ENCODE assay signal across 35 cellular contexts in the genomic region with DNA sequence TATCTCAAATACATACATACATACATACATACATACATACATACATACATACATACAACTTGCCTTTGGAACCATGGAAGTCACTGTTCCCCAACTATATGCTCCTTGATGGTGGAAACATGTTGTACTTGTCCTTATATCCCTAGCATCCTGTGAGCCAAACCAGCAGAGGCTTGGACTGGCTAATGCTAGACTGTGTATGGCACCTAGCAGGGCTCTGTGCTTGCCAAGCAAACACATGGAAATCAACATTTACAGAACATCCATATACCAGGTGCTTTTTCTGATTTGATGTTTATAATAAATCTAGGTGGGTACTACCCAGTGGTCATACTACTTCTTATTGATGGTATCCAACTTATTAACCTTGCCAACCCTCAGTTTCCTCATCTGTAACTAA.
"Had no signal": no experiment of that assay in that cellular context is flagged by ENCODE, and none has a peak within 500 bp of the region (broad histone marks: within the 10 kb centered on the region; RNA-seq: fewer than 3 reads in every experiment).

No MANE protein-coding gene starts in this region.

- H3K27ac ChIP-seq: ascending aorta, breast epithelium, VCaP had no signal

- H3K27me3 ChIP-seq: ascending aorta, breast epithelium had no signal

- H3K27me3 Mint-ChIP-seq: activated B cell treated with CpG ODN at 0.5 μM for 24 hours; activated CD8-positive, alpha-beta T cell treated with anti-CD3 and anti-CD28 coated beads for 36 hours; activated naive CD4-positive, alpha-beta T cell treated with anti-CD3 and anti-CD28 coated beads, Interleukin-2, amount 50 U/mL, for 24 hours had no signal

- H3K27ac Mint-ChIP-seq: activated B cell treated with CpG ODN at 0.5 μM for 24 hours; activated CD4-positive, alpha-beta memory T cell treated with anti-CD3 and anti-CD28 coated beads for 36 hours; activated CD4-positive, alpha-beta T cell treated with anti-CD3 and anti-CD28 coated beads, Interleukin-2, amount 10 ng/mL, durations not matched to agents 24 days and 14 days; activated CD8-positive, alpha-beta T cell treated with anti-CD3 and anti-CD28 coated beads for 36 hours; activated naive CD4-positive, alpha-beta T cell treated with anti-CD3 and anti-CD28 coated beads, Interleukin-2, amount 10 ng/mL, durations not matched to agents 7 days and 5 days; activated naive CD4-positive, alpha-beta T cell treated with anti-CD3 and anti-CD28 coated beads, Interleukin-2, amount 50 U/mL, for 24 hours; activated naive CD8-positive, alpha-beta T cell; activated naive CD8-positive, alpha-beta T cell treated with anti-CD3 and anti-CD28 coated beads, Interleukin-2, amount 10 ng/mL, durations not matched to agents 7 days and 5 days; activated naive CD8-positive, alpha-beta T cell treated with anti-CD3 and anti-CD28 coated beads, Interleukin-2, amount 50 U/mL, for 24 hours; activated T-cell treated with anti-CD3 and anti-CD28 coated beads, Interleukin-2, amount 50 U/mL, for 72 hours; activated T-helper 1 cell treated with anti-CD3 and anti-CD28 coated beads, Interleukin-12 subunit alpha, Interleukin-12 subunit beta, Interleukin-2, Interleukin-4 antibody, amounts not matched to agents 30 ng/mL and 10 ng/mL and 1 ng/mL, durations not matched to agents 14 hours and 24 hours and 36 hours; activated T-helper 17 cell treated with anti-CD3 and anti-CD28 coated beads, Interleukin-2, amount 50 U/mL, for 72 hours; brain; T-helper 1 cell treated with Interleukin-12 subunit alpha and Interleukin-12 subunit beta and Interleukin-4 antibody, amounts not matched to agents 30 μg/mL and 1 μg/mL, for 36 hours; T-helper 2 cell treated with Interferon-gamma antibody and Interleukin-4, amounts not matched to agents 5 μg/mL and 100 μg/mL, for 36 hours had no signal

- H3K4me3 ChIP-seq: ascending aorta, breast epithelium had no signal

- H3K9me3 ChIP-seq: ascending aorta, breast epithelium had no signal

- H3K4me3 Mint-ChIP-seq: activated B cell treated with CpG ODN at 0.5 μM for 24 hours; activated CD4-positive, alpha-beta memory T cell treated with anti-CD3 and anti-CD28 coated beads for 36 hours; activated CD4-positive, alpha-beta T cell treated with anti-CD3 and anti-CD28 coated beads, Interleukin-2, amount 10 ng/mL, durations not matched to agents 24 days and 14 days; activated CD8-positive, alpha-beta T cell treated with anti-CD3 and anti-CD28 coated beads for 36 hours; activated naive CD4-positive, alpha-beta T cell treated with anti-CD3 and anti-CD28 coated beads, Interleukin-2, amount 10 ng/mL, durations not matched to agents 7 days and 5 days; activated naive CD4-positive, alpha-beta T cell treated with anti-CD3 and anti-CD28 coated beads, Interleukin-2, amount 50 U/mL, for 24 hours; activated naive CD8-positive, alpha-beta T cell; activated naive CD8-positive, alpha-beta T cell treated with anti-CD3 and anti-CD28 coated beads, Interleukin-2, amount 10 ng/mL, durations not matched to agents 7 days and 5 days; activated naive CD8-positive, alpha-beta T cell treated with anti-CD3 and anti-CD28 coated beads, Interleukin-2, amount 50 U/mL, for 24 hours; activated T-cell treated with anti-CD3 and anti-CD28 coated beads, Interleukin-2, amount 50 U/mL, for 4 hours; activated T-cell treated with anti-CD3 and anti-CD28 coated beads, Interleukin-2, amount 50 U/mL, for 72 hours; activated T-helper 1 cell treated with anti-CD3 and anti-CD28 coated beads, Interleukin-12 subunit alpha, Interleukin-12 subunit beta, Interleukin-2, Interleukin-4 antibody, amounts not matched to agents 30 ng/mL and 10 ng/mL and 1 ng/mL, durations not matched to agents 14 hours and 24 hours and 36 hours; activated T-helper 17 cell treated with anti-CD3 and anti-CD28 coated beads, Interleukin-2, amount 50 U/mL, for 72 hours; brain; T-helper 1 cell treated with Interleukin-12 subunit alpha and Interleukin-12 subunit beta and Interleukin-4 antibody, amounts not matched to agents 30 μg/mL and 1 μg/mL, for 36 hours; T-helper 2 cell treated with Interferon-gamma antibody and Interleukin-4, amounts not matched to agents 5 μg/mL and 100 μg/mL, for 36 hours had no signal

- H3K36me3 ChIP-seq: ascending aorta, breast epithelium had no signal

- H3K9me3 Mint-ChIP-seq: activated B cell treated with CpG ODN at 0.5 μM for 24 hours; activated CD4-positive, alpha-beta memory T cell treated with anti-CD3 and anti-CD28 coated beads for 36 hours; activated CD4-positive, alpha-beta T cell treated with anti-CD3 and anti-CD28 coated beads, Interleukin-2, amount 10 ng/mL, durations not matched to agents 24 days and 14 days; activated CD8-positive, alpha-beta T cell treated with anti-CD3 and anti-CD28 coated beads for 36 hours; activated naive CD4-positive, alpha-beta T cell treated with anti-CD3 and anti-CD28 coated beads, Interleukin-2, amount 10 ng/mL, durations not matched to agents 7 days and 5 days; activated naive CD4-positive, alpha-beta T cell treated with anti-CD3 and anti-CD28 coated beads, Interleukin-2, amount 50 U/mL, for 24 hours; activated naive CD8-positive, alpha-beta T cell treated with anti-CD3 and anti-CD28 coated beads, Interleukin-2, amount 10 ng/mL, durations not matched to agents 7 days and 5 days; activated naive CD8-positive, alpha-beta T cell treated with anti-CD3 and anti-CD28 coated beads, Interleukin-2, amount 50 U/mL, for 24 hours; activated T-cell treated with anti-CD3 and anti-CD28 coated beads, Interleukin-2, amount 50 U/mL, for 4 hours; activated T-cell treated with anti-CD3 and anti-CD28 coated beads, Interleukin-2, amount 50 U/mL, for 72 hours; activated T-helper 1 cell treated with anti-CD3 and anti-CD28 coated beads, Interleukin-12 subunit alpha, Interleukin-12 subunit beta, Interleukin-2, Interleukin-4 antibody, amounts not matched to agents 30 ng/mL and 10 ng/mL and 1 ng/mL, durations not matched to agents 14 hours and 24 hours and 36 hours; activated T-helper 17 cell treated with anti-CD3 and anti-CD28 coated beads, Interleukin-2, amount 50 U/mL, for 72 hours; brain; T-helper 1 cell treated with Interleukin-12 subunit alpha and Interleukin-12 subunit beta and Interleukin-4 antibody, amounts not matched to agents 30 μg/mL and 1 μg/mL, for 36 hours; T-helper 2 cell treated with Interferon-gamma antibody and Interleukin-4, amounts not matched to agents 5 μg/mL and 100 μg/mL, for 36 hours had no signal

- DNase-seq: activated B cell treated with CpG ODN at 0.5 μM for 24 hours; activated CD4-positive, alpha-beta memory T cell treated with anti-CD3 and anti-CD28 coated beads for 36 hours; activated CD4-positive, alpha-beta T cell treated with anti-CD3 and anti-CD28 coated beads for 4 hours; activated CD4-positive, alpha-beta T cell treated with anti-CD3 and anti-CD28 coated beads, Interleukin-2, amount 10 ng/mL, durations not matched to agents 24 days and 14 days; activated CD4-positive, alpha-beta T cell treated with anti-CD3 and anti-CD28 coated beads, Interleukin-2, amount 50 U/mL, for 1 hour; activated CD4-positive, alpha-beta T cell treated with anti-CD3 and anti-CD28 coated beads, Interleukin-2, amount 50 U/mL, for 4 hours; activated CD4-positive, CD25-positive, alpha-beta regulatory T cell treated with anti-CD3 and anti-CD28 coated beads, Interleukin-2, amount 50 U/mL, for 72 hours; activated CD8-positive, alpha-beta memory T cell treated with anti-CD3 and anti-CD28 coated beads, Interleukin-2, amount 50 U/mL, for 4 hours; activated CD8-positive, alpha-beta T cell treated with anti-CD3 and anti-CD28 coated beads for 36 hours; activated effector memory CD4-positive, alpha-beta T cell treated with anti-CD3 and anti-CD28 coated beads, Interleukin-2, amount 50 U/mL, for 16 hours; activated gamma-delta T cell treated with Interleukin-2 at 50 U/mL for 16 hours; activated naive CD4-positive, alpha-beta T cell; activated naive CD4-positive, alpha-beta T cell treated with anti-CD3 and anti-CD28 coated beads, Interleukin-2, amount 10 ng/mL, durations not matched to agents 7 days and 5 days; activated naive CD8-positive, alpha-beta T cell treated with anti-CD3 and anti-CD28 coated beads, Interleukin-2, amount 10 ng/mL, durations not matched to agents 7 days and 5 days; activated naive CD8-positive, alpha-beta T cell treated with anti-CD3 and anti-CD28 coated beads, Interleukin-2, amount 50 U/mL, for 24 hours; activated T-cell treated with anti-CD3 and anti-CD28 coated beads for 4 hours; activated T-cell treated with anti-CD3 and anti-CD28 coated beads, Interleukin-2, amount 50 U/mL, for 1 hour; activated T-cell treated with anti-CD3 and anti-CD28 coated beads, Interleukin-2, amount 50 U/mL, for 4 hours; activated T-cell treated with anti-CD3 and anti-CD28 coated beads, Interleukin-2, amount 50 U/mL, for 72 hours; amygdala; anterior cingulate cortex; central memory CD4-positive, alpha-beta T cell; T-helper 1 cell; T-helper 2 cell; T-helper 9 cell had no signal

- H3K4me1 Mint-ChIP-seq: activated naive CD4-positive, alpha-beta T cell treated with anti-CD3 and anti-CD28 coated beads, Interleukin-2, amount 10 ng/mL, durations not matched to agents 7 days and 5 days; activated T-helper 17 cell treated with anti-CD3 and anti-CD28 coated beads, Interleukin-2, amount 50 U/mL, for 72 hours had no signal

- H3K36me3 Mint-ChIP-seq: activated CD4-positive, alpha-beta memory T cell treated with anti-CD3 and anti-CD28 coated beads for 36 hours; activated naive CD4-positive, alpha-beta T cell treated with anti-CD3 and anti-CD28 coated beads, Interleukin-2, amount 10 ng/mL, durations not matched to agents 7 days and 5 days; activated naive CD4-positive, alpha-beta T cell treated with anti-CD3 and anti-CD28 coated beads, Interleukin-2, amount 50 U/mL, for 24 hours; activated naive CD8-positive, alpha-beta T cell; brain had no signal
